1 cellular context compared by ENCODE assay signal in the genomic region with DNA sequence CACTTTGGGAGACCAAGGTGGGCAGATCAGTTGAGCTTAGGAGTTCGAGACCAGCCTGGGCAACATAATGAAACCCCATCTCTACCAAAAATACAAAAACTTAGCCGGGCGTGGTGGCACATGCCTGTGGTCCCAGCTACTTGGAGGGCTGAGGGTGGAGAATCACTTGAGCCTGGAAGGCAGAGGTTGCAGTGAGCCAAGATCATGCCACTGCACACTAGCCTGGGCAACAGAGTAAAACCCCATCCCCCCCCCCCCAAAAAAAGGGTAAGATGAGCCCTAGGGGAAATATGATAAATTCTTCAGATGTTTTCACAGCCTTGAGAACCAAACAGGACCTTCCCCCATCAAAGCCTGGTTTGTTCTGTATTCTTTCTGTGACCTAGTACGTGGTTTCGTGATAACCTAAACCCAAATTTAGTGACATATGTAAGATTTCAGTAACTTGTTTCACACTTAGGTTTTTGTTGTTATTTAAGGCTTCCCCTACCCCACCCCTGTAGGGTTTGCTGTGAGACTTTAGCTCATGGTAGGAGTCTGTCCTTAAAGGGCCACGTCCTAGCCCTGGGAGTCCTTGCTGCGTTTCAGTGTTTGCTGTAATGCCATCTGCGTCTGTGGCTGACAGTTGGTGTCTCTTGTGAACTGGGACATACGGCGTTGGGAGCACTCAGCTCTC.
TF ChIP-seq lines count a peak whose summit lies in the region.

No MANE protein-coding gene starts in this region.

TF ChIP-seq in GM12878, 131 proteins besides CTCF, POLR2A, EP300 and RAD21 (continued from another document and continues in another):
- TF ChIP-seq, protein P1, sequence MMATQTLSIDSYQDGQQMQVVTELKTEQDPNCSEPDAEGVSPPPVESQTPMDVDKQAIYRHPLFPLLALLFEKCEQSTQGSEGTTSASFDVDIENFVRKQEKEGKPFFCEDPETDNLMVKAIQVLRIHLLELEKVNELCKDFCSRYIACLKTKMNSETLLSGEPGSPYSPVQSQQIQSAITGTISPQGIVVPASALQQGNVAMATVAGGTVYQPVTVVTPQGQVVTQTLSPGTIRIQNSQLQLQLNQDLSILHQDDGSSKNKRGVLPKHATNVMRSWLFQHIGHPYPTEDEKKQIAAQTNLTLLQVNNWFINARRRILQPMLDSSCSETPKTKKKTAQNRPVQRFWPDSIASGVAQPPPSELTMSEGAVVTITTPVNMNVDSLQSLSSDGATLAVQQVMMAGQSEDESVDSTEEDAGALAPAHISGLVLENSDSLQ (IDR thresholded peaks at IDR 0.05), result peak; percentile 66; the same call in 1 of the 2 replicates
- TF ChIP-seq, protein P2, sequence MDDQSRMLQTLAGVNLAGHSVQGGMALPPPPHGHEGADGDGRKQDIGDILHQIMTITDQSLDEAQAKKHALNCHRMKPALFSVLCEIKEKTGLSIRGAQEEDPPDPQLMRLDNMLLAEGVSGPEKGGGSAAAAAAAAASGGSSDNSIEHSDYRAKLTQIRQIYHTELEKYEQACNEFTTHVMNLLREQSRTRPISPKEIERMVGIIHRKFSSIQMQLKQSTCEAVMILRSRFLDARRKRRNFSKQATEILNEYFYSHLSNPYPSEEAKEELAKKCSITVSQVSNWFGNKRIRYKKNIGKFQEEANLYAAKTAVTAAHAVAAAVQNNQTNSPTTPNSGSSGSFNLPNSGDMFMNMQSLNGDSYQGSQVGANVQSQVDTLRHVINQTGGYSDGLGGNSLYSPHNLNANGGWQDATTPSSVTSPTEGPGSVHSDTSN (IDR thresholded peaks at IDR 0.05; ENCODE audit: insufficient replicate concordance, low read depth, low read length), result peak; percentile 3
- TF ChIP-seq RCOR1 (conservative IDR thresholded peaks at IDR 0.05; ENCODE audit: low read depth, low read length) (no peak), BRCA1 (IDR thresholded peaks at IDR 0.05; ENCODE audit: low read depth, low read length) (no peak), ZZZ3 (IDR thresholded peaks at IDR 0.05; ENCODE audit: control insufficient read depth, insufficient read length, low read depth) (no peak), ZNF207 (IDR thresholded peaks at IDR 0.05; ENCODE audit: borderline replicate concordance) (no peak; the same call in 1 of the 2 replicates), NFIC (IDR thresholded peaks at IDR 0.05; ENCODE audit: low read depth, low read length) (peak; percentile 82), NR2F1 (conservative IDR thresholded peaks at IDR 0.05) (peak; percentile 66; the same call in 1 of the 2 replicates), SREBF2 (IDR thresholded peaks at IDR 0.05; ENCODE audit: low read length) (no peak), SUPT20H (IDR thresholded peaks at IDR 0.05; ENCODE audit: borderline replicate concordance, control insufficient read depth, low read depth, low read length) (no peak), IKZF2 (IDR thresholded peaks at IDR 0.05) (no peak), TARDBP (IDR thresholded peaks at IDR 0.05; ENCODE audit: borderline replicate concordance) (peak; percentile 56; the same call in 1 of the 2 replicates), HCFC1 (IDR thresholded peaks at IDR 0.05; ENCODE audit: low read length) (no peak), POU2F2 (IDR thresholded peaks at IDR 0.05; ENCODE audit: borderline replicate concordance, low read depth, low read length) (0 out of 3 replicates have a peak, but pooled peaks have one; percentile 33), FOS (IDR thresholded peaks at IDR 0.05; ENCODE audit: borderline replicate concordance, extremely low read depth, insufficient read length) (no peak), IKZF1 (conservative IDR thresholded peaks at IDR 0.05) (no peak), YBX1 (IDR thresholded peaks at IDR 0.05) (no peak), PML (IDR thresholded peaks at IDR 0.05; ENCODE audit: low read length) (peak; percentile 14; the same call in 1 of the 2 replicates), MXI1 (IDR thresholded peaks at IDR 0.05; ENCODE audit: low read depth, low read length) (peak; percentile 80), PAX5 (IDR thresholded peaks at IDR 0.05; ENCODE audit: borderline replicate concordance, low read depth, low read length) (peak; percentile 7; the same call in 1 of the 2 replicates), BMI1 (IDR thresholded peaks at IDR 0.05; ENCODE audit: borderline replicate concordance) (no peak), ZNF274 (IDR thresholded peaks at IDR 0.05; ENCODE audit: insufficient read depth, insufficient read length) (no peak), IRF3 (IDR thresholded peaks at IDR 0.05) (no peak), SUZ12 (IDR thresholded peaks at IDR 0.05; ENCODE audit: unreplicated experiment) (no peak), TAF1 (IDR thresholded peaks at IDR 0.05; ENCODE audit: borderline replicate concordance, low read depth, low read length) (no peak), RELA (IDR thresholded peaks at IDR 0.05; ENCODE audit: borderline replicate concordance, partially characterized antibody) (peak; percentile 35), ZNF687 (IDR thresholded peaks at IDR 0.05) (peak; percentile 71), SMC3 (IDR thresholded peaks at IDR 0.05; ENCODE audit: borderline replicate concordance, low read length) (no peak; the same call in 1 of the 2 replicates), TCF7 (IDR thresholded peaks at IDR 0.05; ENCODE audit: borderline replicate concordance) (no peak), BACH1 (IDR thresholded peaks at IDR 0.05; ENCODE audit: borderline replicate concordance) (no peak), FOXM1 (IDR thresholded peaks at IDR 0.05; ENCODE audit: low read depth, low read length) (peak; percentile 86), SMARCA5 (IDR thresholded peaks at IDR 0.05) (no peak), WRNIP1 (IDR thresholded peaks at IDR 0.05; ENCODE audit: borderline replicate concordance, low read depth, low read length) (no peak), POLR2AphosphoS2 (IDR thresholded peaks at IDR 0.05; ENCODE audit: low read depth, low read length) (no peak), SRF (IDR thresholded peaks at IDR 0.05; ENCODE audit: low read depth in 2 of 2, low read length in 2 of 2) (0 out of 4 replicates have a peak, but pooled peaks of 1 of the 2 experiments have one; percentile 49), EED (IDR thresholded peaks at IDR 0.05; ENCODE audit: low read depth) (no peak), SREBF1 (IDR thresholded peaks at IDR 0.05; ENCODE audit: low read length) (no peak), CHD4 (IDR thresholded peaks at IDR 0.05) (no peak), EZH2 (IDR thresholded peaks at IDR 0.05; ENCODE audit: borderline replicate concordance, control insufficient read depth, low read depth, low read length) (no peak), BCLAF1 (IDR thresholded peaks at IDR 0.05) (no peak), JUND (IDR thresholded peaks at IDR 0.05; ENCODE audit: low read depth, low read length) (no peak)
- TF ChIP-seq, protein P3, sequence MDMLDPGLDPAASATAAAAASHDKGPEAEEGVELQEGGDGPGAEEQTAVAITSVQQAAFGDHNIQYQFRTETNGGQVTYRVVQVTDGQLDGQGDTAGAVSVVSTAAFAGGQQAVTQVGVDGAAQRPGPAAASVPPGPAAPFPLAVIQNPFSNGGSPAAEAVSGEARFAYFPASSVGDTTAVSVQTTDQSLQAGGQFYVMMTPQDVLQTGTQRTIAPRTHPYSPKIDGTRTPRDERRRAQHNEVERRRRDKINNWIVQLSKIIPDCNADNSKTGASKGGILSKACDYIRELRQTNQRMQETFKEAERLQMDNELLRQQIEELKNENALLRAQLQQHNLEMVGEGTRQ (IDR thresholded peaks at IDR 0.05; ENCODE audit: borderline replicate concordance, low read depth, low read length), result no peak
- TF ChIP-seq, protein P4, sequence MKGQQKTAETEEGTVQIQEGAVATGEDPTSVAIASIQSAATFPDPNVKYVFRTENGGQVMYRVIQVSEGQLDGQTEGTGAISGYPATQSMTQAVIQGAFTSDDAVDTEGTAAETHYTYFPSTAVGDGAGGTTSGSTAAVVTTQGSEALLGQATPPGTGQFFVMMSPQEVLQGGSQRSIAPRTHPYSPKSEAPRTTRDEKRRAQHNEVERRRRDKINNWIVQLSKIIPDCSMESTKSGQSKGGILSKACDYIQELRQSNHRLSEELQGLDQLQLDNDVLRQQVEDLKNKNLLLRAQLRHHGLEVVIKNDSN (IDR thresholded peaks at IDR 0.05; ENCODE audit: borderline replicate concordance, extremely low read length, insufficient read depth, low read depth, low read length), result no peak
- TF ChIP-seq, protein P5, sequence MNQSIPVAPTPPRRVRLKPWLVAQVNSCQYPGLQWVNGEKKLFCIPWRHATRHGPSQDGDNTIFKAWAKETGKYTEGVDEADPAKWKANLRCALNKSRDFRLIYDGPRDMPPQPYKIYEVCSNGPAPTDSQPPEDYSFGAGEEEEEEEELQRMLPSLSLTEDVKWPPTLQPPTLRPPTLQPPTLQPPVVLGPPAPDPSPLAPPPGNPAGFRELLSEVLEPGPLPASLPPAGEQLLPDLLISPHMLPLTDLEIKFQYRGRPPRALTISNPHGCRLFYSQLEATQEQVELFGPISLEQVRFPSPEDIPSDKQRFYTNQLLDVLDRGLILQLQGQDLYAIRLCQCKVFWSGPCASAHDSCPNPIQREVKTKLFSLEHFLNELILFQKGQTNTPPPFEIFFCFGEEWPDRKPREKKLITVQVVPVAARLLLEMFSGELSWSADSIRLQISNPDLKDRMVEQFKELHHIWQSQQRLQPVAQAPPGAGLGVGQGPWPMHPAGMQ (IDR thresholded peaks at IDR 0.05; ENCODE audit: borderline replicate concordance), result no peak
- TF ChIP-seq, protein P6, sequence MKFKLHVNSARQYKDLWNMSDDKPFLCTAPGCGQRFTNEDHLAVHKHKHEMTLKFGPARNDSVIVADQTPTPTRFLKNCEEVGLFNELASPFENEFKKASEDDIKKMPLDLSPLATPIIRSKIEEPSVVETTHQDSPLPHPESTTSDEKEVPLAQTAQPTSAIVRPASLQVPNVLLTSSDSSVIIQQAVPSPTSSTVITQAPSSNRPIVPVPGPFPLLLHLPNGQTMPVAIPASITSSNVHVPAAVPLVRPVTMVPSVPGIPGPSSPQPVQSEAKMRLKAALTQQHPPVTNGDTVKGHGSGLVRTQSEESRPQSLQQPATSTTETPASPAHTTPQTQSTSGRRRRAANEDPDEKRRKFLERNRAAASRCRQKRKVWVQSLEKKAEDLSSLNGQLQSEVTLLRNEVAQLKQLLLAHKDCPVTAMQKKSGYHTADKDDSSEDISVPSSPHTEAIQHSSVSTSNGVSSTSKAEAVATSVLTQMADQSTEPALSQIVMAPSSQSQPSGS (IDR thresholded peaks at IDR 0.05; ENCODE audit: low read length), result peak; percentile 96
- TF ChIP-seq, protein P7, sequence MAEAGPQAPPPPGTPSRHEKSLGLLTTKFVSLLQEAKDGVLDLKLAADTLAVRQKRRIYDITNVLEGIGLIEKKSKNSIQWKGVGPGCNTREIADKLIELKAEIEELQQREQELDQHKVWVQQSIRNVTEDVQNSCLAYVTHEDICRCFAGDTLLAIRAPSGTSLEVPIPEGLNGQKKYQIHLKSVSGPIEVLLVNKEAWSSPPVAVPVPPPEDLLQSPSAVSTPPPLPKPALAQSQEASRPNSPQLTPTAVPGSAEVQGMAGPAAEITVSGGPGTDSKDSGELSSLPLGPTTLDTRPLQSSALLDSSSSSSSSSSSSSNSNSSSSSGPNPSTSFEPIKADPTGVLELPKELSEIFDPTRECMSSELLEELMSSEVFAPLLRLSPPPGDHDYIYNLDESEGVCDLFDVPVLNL (IDR thresholded peaks at IDR 0.05; ENCODE audit: low read depth, low read length), result no peak
